In the genomic region with DNA sequence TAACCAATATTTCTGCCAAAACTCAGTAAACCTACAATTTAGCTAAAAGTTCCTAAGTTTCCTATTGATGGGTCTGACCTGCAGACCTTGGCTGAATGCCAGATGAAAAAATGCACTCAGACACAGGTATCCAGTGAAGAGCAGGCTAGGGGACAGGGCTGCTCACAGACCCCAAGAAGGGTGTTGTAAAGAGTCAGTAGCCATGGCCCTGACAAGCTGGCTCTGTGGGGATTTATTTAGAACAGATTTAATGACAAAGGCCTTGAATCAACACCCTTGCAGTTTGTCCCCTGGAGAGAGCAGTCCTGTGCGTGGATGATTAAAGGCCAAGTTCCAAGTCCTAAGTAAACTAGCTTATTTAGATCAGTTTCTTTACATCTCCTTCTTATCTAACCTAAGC, we compare ENCODE assay signal across 31 cellular contexts.
"Had no signal": no experiment of that assay in that cellular context is flagged by ENCODE, and none has a peak within 500 bp of the region (broad histone marks: within the 10 kb centered on the region; RNA-seq: fewer than 3 reads in every experiment).

No MANE protein-coding gene starts in this region.

- H3K4me3 ChIP-seq: adrenal gland, body of pancreas, esophagus squamous epithelium, gastroesophageal sphincter had no signal

- H3K27me3 ChIP-seq: adrenal gland, body of pancreas, esophagus squamous epithelium, gastroesophageal sphincter had no signal

- H3K27ac Mint-ChIP-seq: activated B cell treated with CpG ODN at 0.5 μM for 24 hours; activated CD8-positive, alpha-beta T cell treated with anti-CD3 and anti-CD28 coated beads for 36 hours; activated naive CD4-positive, alpha-beta T cell treated with anti-CD3 and anti-CD28 coated beads for 36 hours; activated naive CD4-positive, alpha-beta T cell treated with anti-CD3 and anti-CD28 coated beads, Interleukin-2, amount 50 U/mL, for 24 hours; activated naive CD8-positive, alpha-beta T cell treated with anti-CD3 and anti-CD28 coated beads for 36 hours; activated naive CD8-positive, alpha-beta T cell treated with anti-CD3 and anti-CD28 coated beads, Interleukin-2, amount 50 U/mL, for 24 hours; activated T-helper 2 cell treated with anti-CD3 and anti-CD28 coated beads, Interferon-gamma antibody, Interleukin-2, Interleukin-4, amounts not matched to agents 10 μg/mL and 5 μg/mL and 100 μg/mL, durations not matched to agents 14 hours and 24 hours and 36 hours; effector memory CD8-positive, alpha-beta T cell; T-helper 17 cell; T-helper 2 cell treated with Interferon-gamma antibody and Interleukin-4, amounts not matched to agents 5 μg/mL and 100 μg/mL, for 36 hours had no signal

- DNase-seq: activated B cell treated with CpG ODN at 0.5 μM for 24 hours; activated CD4-positive, alpha-beta T cell treated with anti-CD3 and anti-CD28 coated beads for 48 hours; activated CD4-positive, alpha-beta T cell treated with anti-CD3 and anti-CD28 coated beads, Interleukin-2, amount 50 U/mL, for 1 hour; activated CD4-positive, alpha-beta T cell treated with anti-CD3 and anti-CD28 coated beads, Interleukin-2, amount 50 U/mL, for 48 hours; activated CD8-positive, alpha-beta memory T cell treated with anti-CD3 and anti-CD28 coated beads for 24 hours; activated CD8-positive, alpha-beta T cell treated with anti-CD3 and anti-CD28 coated beads for 36 hours; activated effector memory CD4-positive, alpha-beta T cell treated with anti-CD3 and anti-CD28 coated beads, Interleukin-2, amount 50 U/mL, for 16 hours; activated naive CD4-positive, alpha-beta T cell treated with anti-CD3 and anti-CD28 coated beads for 36 hours; activated naive CD8-positive, alpha-beta T cell treated with anti-CD3 and anti-CD28 coated beads for 36 hours; activated naive CD8-positive, alpha-beta T cell treated with anti-CD3 and anti-CD28 coated beads, Interleukin-2, amount 50 U/mL, for 24 hours; activated T-cell treated with anti-CD3 and anti-CD28 coated beads, Interleukin-2, amount 50 U/mL, for 4 hours; adrenal gland; amygdala; aorta; body of pancreas; caudate nucleus; cortex of kidney; dermis blood vessel endothelial cell; effector CD4-positive, alpha-beta T cell; effector memory CD8-positive, alpha-beta T cell; esophagus squamous epithelium; foreskin melanocyte; T-helper 1 cell; T-helper 17 cell; T1000; WERI-Rb-1 had no signal

- H3K36me3 ChIP-seq: adrenal gland, esophagus squamous epithelium, gastroesophageal sphincter, WERI-Rb-1 had no signal

- H3K27ac ChIP-seq: adrenal gland, body of pancreas, epithelial cell of prostate, esophagus squamous epithelium, gastroesophageal sphincter, WERI-Rb-1 had no signal

- H3K4me1 ChIP-seq: adrenal gland, body of pancreas, gastroesophageal sphincter had no signal

- H3K4me3 Mint-ChIP-seq: activated B cell treated with CpG ODN at 0.5 μM for 24 hours; activated CD8-positive, alpha-beta T cell treated with anti-CD3 and anti-CD28 coated beads for 36 hours; activated naive CD4-positive, alpha-beta T cell treated with anti-CD3 and anti-CD28 coated beads for 36 hours; activated naive CD4-positive, alpha-beta T cell treated with anti-CD3 and anti-CD28 coated beads, Interleukin-2, amount 50 U/mL, for 24 hours; activated naive CD8-positive, alpha-beta T cell treated with anti-CD3 and anti-CD28 coated beads for 36 hours; activated naive CD8-positive, alpha-beta T cell treated with anti-CD3 and anti-CD28 coated beads, Interleukin-2, amount 50 U/mL, for 24 hours; activated T-cell treated with anti-CD3 and anti-CD28 coated beads, Interleukin-2, amount 50 U/mL, for 4 hours; effector memory CD8-positive, alpha-beta T cell; T-helper 17 cell; T-helper 2 cell treated with Interferon-gamma antibody and Interleukin-4, amounts not matched to agents 5 μg/mL and 100 μg/mL, for 36 hours had no signal

- H3K36me3 Mint-ChIP-seq: activated naive CD4-positive, alpha-beta T cell treated with anti-CD3 and anti-CD28 coated beads, Interleukin-2, amount 50 U/mL, for 24 hours; activated naive CD8-positive, alpha-beta T cell treated with anti-CD3 and anti-CD28 coated beads for 36 hours had no signal

- H3K9me3 ChIP-seq: adrenal gland, esophagus squamous epithelium, gastroesophageal sphincter had no signal

- H3K9me3 Mint-ChIP-seq: activated naive CD4-positive, alpha-beta T cell treated with anti-CD3 and anti-CD28 coated beads, Interleukin-2, amount 50 U/mL, for 24 hours had no signal

- H3K4me1 Mint-ChIP-seq: activated B cell treated with CpG ODN at 0.5 μM for 24 hours; activated naive CD4-positive, alpha-beta T cell treated with anti-CD3 and anti-CD28 coated beads, Interleukin-2, amount 50 U/mL, for 24 hours; activated naive CD8-positive, alpha-beta T cell treated with anti-CD3 and anti-CD28 coated beads for 36 hours; activated naive CD8-positive, alpha-beta T cell treated with anti-CD3 and anti-CD28 coated beads, Interleukin-2, amount 50 U/mL, for 24 hours; T-helper 17 cell had no signal

- H3K27me3 Mint-ChIP-seq: activated B cell treated with CpG ODN at 0.5 μM for 24 hours; activated CD8-positive, alpha-beta T cell treated with anti-CD3 and anti-CD28 coated beads for 36 hours; activated naive CD4-positive, alpha-beta T cell treated with anti-CD3 and anti-CD28 coated beads, Interleukin-2, amount 50 U/mL, for 24 hours; activated naive CD8-positive, alpha-beta T cell treated with anti-CD3 and anti-CD28 coated beads for 36 hours; activated naive CD8-positive, alpha-beta T cell treated with anti-CD3 and anti-CD28 coated beads, Interleukin-2, amount 50 U/mL, for 24 hours; effector memory CD8-positive, alpha-beta T cell; T-helper 17 cell had no signal
